Comparison of ENCODE assay signal across 19 cellular contexts in the genomic region with DNA sequence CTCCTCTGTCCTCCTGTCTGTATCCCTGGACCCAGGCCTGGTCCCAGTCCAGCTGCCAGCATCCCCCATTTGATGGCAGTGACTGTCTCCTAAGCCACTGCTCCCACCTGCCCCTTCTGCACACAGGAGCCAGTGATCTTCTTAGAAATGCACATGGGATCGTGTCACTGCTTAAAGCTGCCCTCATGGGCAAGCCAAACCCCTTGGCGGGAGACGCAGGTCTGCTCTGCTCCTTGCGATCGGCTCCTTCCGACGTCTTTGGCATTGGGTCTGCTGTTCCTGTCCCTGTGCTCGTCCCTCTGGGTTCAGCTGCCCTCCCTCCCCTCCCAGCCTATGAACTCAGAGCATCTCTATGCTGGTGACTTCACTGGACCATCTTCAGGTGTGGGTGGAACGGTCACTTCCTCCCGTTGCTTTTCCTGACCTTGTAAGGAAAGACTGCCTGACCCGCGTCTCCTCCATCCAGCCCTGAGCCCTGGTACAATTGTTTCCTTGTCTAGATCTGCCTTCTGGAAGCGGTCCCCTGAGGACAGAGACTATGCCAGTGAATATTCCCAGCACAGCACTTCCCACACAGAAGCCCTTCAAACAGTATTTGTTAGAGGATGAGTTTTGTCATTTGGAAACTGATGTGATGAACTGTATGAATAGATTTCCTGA.
"Had no signal": no experiment of that assay in that cellular context is flagged by ENCODE, and none has a peak within 500 bp of the region (broad histone marks: within the 10 kb centered on the region; RNA-seq: fewer than 3 reads in every experiment).

No MANE protein-coding gene starts in this region.

- H3K4me1 Mint-ChIP-seq: activated B cell treated with CpG ODN at 0.5 μM for 24 hours had no signal

- H3K4me3 ChIP-seq: mucosa of descending colon, tibial nerve had no signal

- H3K27ac ChIP-seq: tibial nerve had no signal

- FAIRE-seq: colon, endothelial cell of umbilical vein, frontal cortex had no signal

- H3K9me3 ChIP-seq: mucosa of descending colon had no signal

- H3K27ac Mint-ChIP-seq: activated B cell treated with CpG ODN at 0.5 μM for 24 hours; activated CD4-positive, alpha-beta memory T cell treated with anti-CD3 and anti-CD28 coated beads for 36 hours; activated naive CD4-positive, alpha-beta T cell treated with anti-CD3 and anti-CD28 coated beads for 36 hours; nephron progenitor cell had no signal

- DNase-seq: activated B cell treated with CpG ODN at 0.5 μM for 24 hours; activated CD4-positive, alpha-beta memory T cell treated with anti-CD3 and anti-CD28 coated beads for 36 hours; activated CD4-positive, alpha-beta T cell treated with anti-CD3 and anti-CD28 coated beads for 4 hours; activated naive CD4-positive, alpha-beta T cell treated with anti-CD3 and anti-CD28 coated beads for 36 hours; activated T-cell treated with anti-CD3 and anti-CD28 coated beads, Interleukin-2, amount 50 U/mL, for 48 hours; central memory CD4-positive, alpha-beta T cell; effector memory CD4-positive, alpha-beta T cell; mesendoderm; mucosa of descending colon; nephron progenitor cell; retina; stimulated activated CD4-positive, alpha-beta T cell treated with anti-CD3 and anti-CD28 coated beads, Interleukin-4, amount 100 ng/mL, for 4 hours; stimulated activated naive CD8-positive, alpha-beta T cell treated with anti-CD3 and anti-CD28 coated beads, Interleukin-15, Interleukin-2, amounts not matched to agents 100 U/mL and 50 U/mL, for 24 hours; T1000 had no signal

- H3K4me1 ChIP-seq: tibial nerve had no signal

- H3K4me3 Mint-ChIP-seq: activated B cell treated with CpG ODN at 0.5 μM for 24 hours; activated CD4-positive, alpha-beta memory T cell treated with anti-CD3 and anti-CD28 coated beads for 36 hours; activated naive CD4-positive, alpha-beta T cell treated with anti-CD3 and anti-CD28 coated beads for 36 hours; nephron progenitor cell had no signal

- ATAC-seq: esophagus mucosa; mucosa of descending colon; stimulated activated naive CD8-positive, alpha-beta T cell treated with anti-CD3 and anti-CD28 coated beads, Interleukin-15, Interleukin-2, amounts not matched to agents 100 U/mL and 50 U/mL, for 24 hours had no signal

- H3K36me3 Mint-ChIP-seq: activated CD4-positive, alpha-beta memory T cell treated with anti-CD3 and anti-CD28 coated beads for 36 hours had no signal

- H3K27me3 ChIP-seq: tibial nerve had no signal
